Comparison of ENCODE assay signal across 8 cellular contexts in genomic region chr17:65561394-65562205, GRCh38. TPM values are rescaled to one million over a fixed set of nuclear protein-coding genes. Genes with fewer than 3 reads are reported as not detected.
DNase-seq lines count a peak whose midpoint lies in the region; ATAC-seq, FAIRE-seq and TF ChIP-seq lines count a peak whose summit lies in the region.

TSS of gene AXIN2 (minus strand) at chr17:65561648. CDS start at chr17:65558620, 3,028 bp downstream.

- peaks cover 4% of the 10 kb centered on the region for H3K36me3 Mint-ChIP-seq in activated naive CD8-positive, alpha-beta T cell treated with anti-CD3 and anti-CD28 coated beads, Interleukin-2, amount 10 ng/mL, durations not matched to agents 7 days and 5 days

- peak; percentile 92 for DNase-seq in DND-41
- peak; percentile 100 for DNase-seq in H7
- peak; percentile 85 for DNase-seq in M059J (ENCODE audit: low read depth)
- DNase-seq in SKM-1 (lab: John Stamatoyannopoulos, UW; ENCODE audit: unreplicated experiment), result peak; percentile 30
- peak; percentile 86 for DNase-seq in activated naive CD8-positive, alpha-beta T cell treated with anti-CD3 and anti-CD28 coated beads, Interleukin-2, amount 10 ng/mL, durations not matched to agents 7 days and 5 days
- peak; percentile 95 for DNase-seq in Right ventricle myocardium superior
- peak; percentile 91 to 97 (median 92) for DNase-seq in pancreas

- no peak for FAIRE-seq in pancreas (lab: Jason Lieb, UNC)

- peaks cover 28% of the 10 kb centered on the region for H3K4me1 ChIP-seq in DND-41 (ENCODE audit: insufficient read depth, low read length)
- H3K4me1 ChIP-seq in pancreas, result peaks cover 10 to 33% (median 11%) of the 10 kb centered on the region in 3 donors
- peaks cover 14% of the 10 kb centered on the region for H3K4me1 ChIP-seq in thymus (ENCODE audit: control insufficient read depth, insufficient read depth, low read length)

- intact Hi-C loops in Right ventricle myocardium superior (cut with DNase I), result loop anchor here (10.0 kb wide), 1 partner anchor 613 kb away; no protein-coding TSS in a partner anchor
- intact Hi-C loops in pancreas (cut with DNase I), result no loop called here

- H4K20me1 ChIP-seq in DND-41 (ENCODE audit: insufficient read depth, low read length), result peaks cover 31% of the 10 kb centered on the region

- H3K4me3 Mint-ChIP-seq in activated naive CD8-positive, alpha-beta T cell treated with anti-CD3 and anti-CD28 coated beads, Interleukin-2, amount 10 ng/mL, durations not matched to agents 7 days and 5 days, result peak within 1 kb of the TSS; percentile 86

- H3K9me3 ChIP-seq in DND-41 (ENCODE audit: insufficient read depth, low read length, severe bottlenecking), result no peaks in the 10 kb centered on the region
- no peaks in the 10 kb centered on the region for H3K9me3 ChIP-seq in pancreas
- no peaks in the 10 kb centered on the region for H3K9me3 ChIP-seq in thymus (ENCODE audit: control insufficient read depth)

- H3K27ac ChIP-seq in DND-41 (ENCODE audit: low read length) (peak within 1 kb of the TSS; percentile 60; the same call in 1 of the 2 replicates), pancreas (peak within 1 kb of the TSS; percentile 82 to 95 (median 90)), thymus (ENCODE audit: low read depth) (peak within 1 kb of the TSS; percentile 91)

- H2AFZ ChIP-seq in DND-41 (ENCODE audit: low read depth, low read length), result peak within 1 kb of the TSS; percentile 90

- POLR2A ChIA-PET in activated naive CD8-positive, alpha-beta T cell treated with anti-CD3 and anti-CD28 coated beads, Interleukin-2, amount 10 ng/mL, durations not matched to agents 7 days and 5 days (lab: Charles Lee), result no interaction called here

- ATAC-seq in DND-41 (ENCODE audit: insufficient read depth, low read depth) (peak; percentile 74), Right ventricle myocardium superior (ENCODE audit: poor library complexity) (peak; percentile 85), pancreas (peak; percentile 77 to 86 (median 82))
- ATAC-seq in activated naive CD8-positive, alpha-beta T cell treated with anti-CD3 and anti-CD28 coated beads, Interleukin-2, amount 10 ng/mL, durations not matched to agents 7 days and 5 days (ENCODE audit: low read depth), result peak; percentile 90

- H3K79me2 ChIP-seq in DND-41 (ENCODE audit: insufficient read depth, low read length), result 0 out of 2 replicates have a peak, but pooled peaks cover 2% of the 10 kb centered on the region

- 1% methylated on average over 34 to 68 of the region's 68 CpGs for WGBS in pancreas, 2 donors
- 2% methylated on average over 68 of the region's 68 CpGs for WGBS in thymus

- 0 out of 2 replicates have a peak, but pooled peaks cover 8% of the 10 kb centered on the region for H3K36me3 ChIP-seq in DND-41 (ENCODE audit: insufficient read depth, low read length)
- H3K36me3 ChIP-seq in H7 (replicated peaks; ENCODE audit: control insufficient read depth, insufficient read depth, low read length), result peaks cover 7% of the 10 kb centered on the region
- H3K36me3 ChIP-seq in pancreas, result no peaks in the 10 kb centered on the region
- peaks cover 8% of the 10 kb centered on the region for H3K36me3 ChIP-seq in thymus (ENCODE audit: control insufficient read depth, insufficient read depth)

- H3K9ac ChIP-seq in DND-41 (ENCODE audit: low read depth, low read length), result peak within 1 kb of the TSS; percentile 72

- H3K4me3 ChIP-seq in DND-41 (ENCODE audit: low read depth in 1 of 2, low read length in 2 of 2) (peak within 1 kb of the TSS; percentile 75 to 81; a peak in 3 of 4 replicates), H7 (ENCODE audit: insufficient read depth, low read depth, low read length) (peak within 1 kb of the TSS; percentile 89), pancreas (peak within 1 kb of the TSS; percentile 71 to 90 (median 90)), thymus (ENCODE audit: low read length) (peak within 1 kb of the TSS; percentile 77)

- peaks cover 10% of the 10 kb centered on the region for H3K27me3 ChIP-seq in DND-41 (ENCODE audit: insufficient read depth, low read length, poor library complexity)
- no peaks in the 10 kb centered on the region; the same call in 1 of the 2 replicates for H3K27me3 ChIP-seq in H7 (ENCODE audit: control insufficient read depth, insufficient read depth, low read length)
- H3K27me3 ChIP-seq in pancreas, result no peaks in the 10 kb centered on the region
- H3K27me3 ChIP-seq in thymus (ENCODE audit: control insufficient read depth, insufficient read depth), result no peaks in the 10 kb centered on the region

- peaks cover 23% of the 10 kb centered on the region for H3K4me1 Mint-ChIP-seq in activated naive CD8-positive, alpha-beta T cell treated with anti-CD3 and anti-CD28 coated beads, Interleukin-2, amount 10 ng/mL, durations not matched to agents 7 days and 5 days

- H3K27ac Mint-ChIP-seq in activated naive CD8-positive, alpha-beta T cell treated with anti-CD3 and anti-CD28 coated beads, Interleukin-2, amount 10 ng/mL, durations not matched to agents 7 days and 5 days, result peak within 1 kb of the TSS; percentile 75

- H3K4me2 ChIP-seq in DND-41 (ENCODE audit: insufficient read depth, low read length), result peak within 1 kb of the TSS; percentile 95

- peaks cover 12% of the 10 kb centered on the region for H3K27me3 Mint-ChIP-seq in activated naive CD8-positive, alpha-beta T cell treated with anti-CD3 and anti-CD28 coated beads, Interleukin-2, amount 10 ng/mL, durations not matched to agents 7 days and 5 days

- TF ChIP-seq CTCF in DND-41 (IDR thresholded peaks at IDR 0.05; ENCODE audit: borderline replicate concordance, extremely low read depth, low read length, poor library complexity, severe bottlenecking) (peak; percentile 32), pancreas (IDR thresholded peaks at IDR 0.05) (peak in 1 of 4 donors; percentile 21)

- no peaks in the 10 kb centered on the region for H3K9me3 Mint-ChIP-seq in activated naive CD8-positive, alpha-beta T cell treated with anti-CD3 and anti-CD28 coated beads, Interleukin-2, amount 10 ng/mL, durations not matched to agents 7 days and 5 days

RNA-seq across cellular contexts. Expression of gene AXIN2, which starts in this region (rescaled TPM):
- 34.8 and 36.1 TPM in 2 replicates for total RNA-seq in H7 (2014; rRNA removed; shearing (Covaris generic))
- total RNA-seq in M059J (2014; rRNA removed; shearing (Covaris generic)), result 2.5 and 3.3 TPM in 2 replicates
- 1 to 10 TPM; 7.7 to 9.8 TPM for total RNA-seq in activated naive CD8-positive, alpha-beta T cell treated with anti-CD3 and anti-CD28 coated beads, Interleukin-2, amount 10 ng/mL, durations not matched to agents 7 days and 5 days
- total RNA-seq in Right ventricle myocardium superior (20.7 TPM), pancreas (10 to 100 TPM in 1 of 6 donors, 1 to 10 TPM in 5; 2.6 to 13.1 (median 4.2) TPM)
- polyA plus RNA-seq in pancreas (1 to 10 TPM; 2.5 to 3.1 TPM), thymus (9.8 TPM)

Comparison
In these comparisons a context has a peak if more than half of its experiments do, and no peak if none do; other contexts are left out.
1. Peak in every context shown above with its lines: DNase-seq, ATAC-seq, H3K4me3 ChIP-seq and H3K27ac ChIP-seq.
2. DNase-seq: peak in every context shown above with its lines; median percentile 100 in H7; 95 in Right ventricle myocardium superior; 92 in pancreas; 92 in DND-41; 86 in activated naive CD8-positive, alpha-beta T cell treated with anti-CD3 and anti-CD28 coated beads, Interleukin-2, amount 10 ng/mL, durations not matched to agents 7 days and 5 days; 85 in M059J; 30 in SKM-1.